Comparison of ENCODE assay signal across 8 cellular contexts in genomic region chr17:41930009-41930832, GRCh38. TPM values are rescaled to one million over a fixed set of nuclear protein-coding genes. Genes with fewer than 3 reads are reported as not detected.
A peak's percentile ranks its signal among the peaks of the same experiment; 100 is the strongest.
DNase-seq lines count a peak whose midpoint lies in the region; ATAC-seq and TF ChIP-seq lines count a peak whose summit lies in the region.

ODAD4 (plus strand) TSS chr17:41930617; CDS start chr17:41930724, 107 bp downstream.

- TF ChIP-seq CTCF in Calu3 (IDR thresholded peaks at IDR 0.05; ENCODE audit: unreplicated experiment) (no peak), endothelial cell (IDR thresholded peaks at IDR 0.05; ENCODE audit: unreplicated experiment) (no peak), mesothelial cell of epicardium (IDR thresholded peaks at IDR 0.05; ENCODE audit: unreplicated experiment) (no peak)

- peak within 1 kb of the TSS; percentile 72 for H3K27ac ChIP-seq in HUES48 (ENCODE audit: low read depth, low read length)

- CTCF ChIA-PET in Calu3 (lab: Charles Lee), result interaction anchor here (0.5 to 1.8 kb wide), 19 partner anchors 8 to 436 kb away, joined by 3 to 15 read pairs (median 3); partner anchors contain the start of genes ACLY and DHX58

- peaks cover 12% of the 10 kb centered on the region for H3K36me3 Mint-ChIP-seq in Calu3 (ENCODE audit: insufficient read depth, unreplicated experiment)
- H3K36me3 Mint-ChIP-seq in endothelial cell (ENCODE audit: low read depth, unreplicated experiment), result peaks cover 3% of the 10 kb centered on the region
- no peaks in the 10 kb centered on the region for H3K36me3 Mint-ChIP-seq in mesothelial cell of epicardium

- H3K4me1 Mint-ChIP-seq in Calu3 (ENCODE audit: low read depth, unreplicated experiment) (peaks cover 11% of the 10 kb centered on the region), endothelial cell (ENCODE audit: unreplicated experiment) (peaks cover 31% of the 10 kb centered on the region), mesothelial cell of epicardium (peaks cover 16% of the 10 kb centered on the region)

- no peaks in the 10 kb centered on the region for H3K36me3 ChIP-seq in HUES48 (ENCODE audit: control insufficient read depth, insufficient read depth, low read length)
- H3K36me3 ChIP-seq in NT2/D1 (ENCODE audit: insufficient read depth, insufficient read length, low read length), result peaks cover 2% of the 10 kb centered on the region

- no peaks in the 10 kb centered on the region for H3K9me3 ChIP-seq in HUES48 (ENCODE audit: control insufficient read depth, insufficient read depth, low read length)
- H3K9me3 ChIP-seq in NT2/D1 (ENCODE audit: insufficient read depth, low read length), result no peaks in the 10 kb centered on the region

- H3K9me3 Mint-ChIP-seq in Calu3 (ENCODE audit: low read depth, unreplicated experiment) (no peaks in the 10 kb centered on the region), endothelial cell (ENCODE audit: unreplicated experiment) (no peaks in the 10 kb centered on the region), mesothelial cell of epicardium (no peaks in the 10 kb centered on the region)

- intact Hi-C loops in Calu3 (cut with micrococcal nuclease; ENCODE audit: unreplicated experiment), result no loop called here

- peak within 1 kb of the TSS; percentile 84 for H3K4me3 Mint-ChIP-seq in Calu3 (ENCODE audit: low read depth, unreplicated experiment)
- peak within 1 kb of the TSS; percentile 90 for H3K4me3 Mint-ChIP-seq in endothelial cell (ENCODE audit: unreplicated experiment)
- H3K4me3 Mint-ChIP-seq in mesothelial cell of epicardium, result peak within 1 kb of the TSS; percentile 80

- H3K27me3 ChIP-seq in HUES48 (ENCODE audit: control insufficient read depth, insufficient read depth, low read length) (no peaks in the 10 kb centered on the region), NT2/D1 (ENCODE audit: insufficient read depth, insufficient read length) (no peaks in the 10 kb centered on the region)

- H3K4me3 ChIP-seq in HUES48 (ENCODE audit: low read depth, low read length) (peak within 1 kb of the TSS; percentile 79), NT2/D1 (ENCODE audit: insufficient read length, low read depth) (peak within 1 kb of the TSS; percentile 76)

- H3K4me1 ChIP-seq in HUES48 (ENCODE audit: control insufficient read depth, insufficient read depth, low read length) (no peaks in the 10 kb centered on the region), NT2/D1 (ENCODE audit: insufficient read depth, insufficient read length) (no peaks in the 10 kb centered on the region)

- peak; percentile 99 for DNase-seq in Calu3
- peak; percentile 81 for DNase-seq in NT2/D1 (ENCODE audit: low read depth, low spot score)
- peak; percentile 97 for DNase-seq in activated CD8-positive, alpha-beta memory T cell treated with anti-CD3 and anti-CD28 coated beads, Interleukin-2, amount 50 U/mL, for 24 hours (ENCODE audit: extremely low read depth)
- peak; percentile 95 for DNase-seq in endothelial cell (ENCODE audit: low spot score)
- DNase-seq in mesothelial cell of epicardium (ENCODE audit: low spot score in 2 of 2, unreplicated experiment in 2 of 2), result peak; percentile 90 to 95
- peak; percentile 89 to 91 for DNase-seq in stimulated activated CD8-positive, alpha-beta memory T cell treated with anti-CD3 and anti-CD28 coated beads, Interleukin-15, amount 100 ng/mL, for 4 hours (ENCODE audit: low read depth in 2 of 2)

- H3K9ac ChIP-seq in HUES48 (ENCODE audit: low read depth, low read length) (peak within 1 kb of the TSS; percentile 49), NT2/D1 (ENCODE audit: insufficient read length, low read depth) (peak within 1 kb of the TSS; percentile 90)

- H3K27me3 Mint-ChIP-seq in Calu3 (ENCODE audit: unreplicated experiment), result no peaks in the 10 kb centered on the region
- peaks cover 10% of the 10 kb centered on the region for H3K27me3 Mint-ChIP-seq in endothelial cell (ENCODE audit: unreplicated experiment)
- no peaks in the 10 kb centered on the region for H3K27me3 Mint-ChIP-seq in mesothelial cell of epicardium (ENCODE audit: low read depth)

- ATAC-seq in GM21390 (IDR thresholded peaks at IDR 0.05; ENCODE audit: unreplicated experiment), result peak; percentile 93

- peak within 1 kb of the TSS; percentile 83 for H3K27ac Mint-ChIP-seq in Calu3 (ENCODE audit: unreplicated experiment)
- H3K27ac Mint-ChIP-seq in endothelial cell (ENCODE audit: unreplicated experiment), result peak within 1 kb of the TSS; percentile 98
- peak within 1 kb of the TSS; percentile 94 for H3K27ac Mint-ChIP-seq in mesothelial cell of epicardium

- TSS peak; percentile 96 for BruUV-seq in Calu3 (replicated peaks; lab: Mats Ljungman, UMichigan)

RNA-seq across cellular contexts. Expression of gene ODAD4, which starts in this region (rescaled TPM):
- total RNA-seq in Calu3 (2022) (0.73 and 2.7 TPM in 2 replicates), endothelial cell (ENCODE audit: unreplicated experiment) (2.2 TPM), mesothelial cell of epicardium (1.3 to 2.1 TPM (median 1.7 TPM) in 3 replicates)

Comparison
In these comparisons a context has a peak if more than half of its experiments do, and no peak if none do; other contexts are left out.
1. Peak in every context shown above with its lines: DNase-seq, ATAC-seq, H3K4me3 ChIP-seq and H3K27ac ChIP-seq.